Comparison of ENCODE assay signal across 8 cellular contexts in the genomic region with DNA sequence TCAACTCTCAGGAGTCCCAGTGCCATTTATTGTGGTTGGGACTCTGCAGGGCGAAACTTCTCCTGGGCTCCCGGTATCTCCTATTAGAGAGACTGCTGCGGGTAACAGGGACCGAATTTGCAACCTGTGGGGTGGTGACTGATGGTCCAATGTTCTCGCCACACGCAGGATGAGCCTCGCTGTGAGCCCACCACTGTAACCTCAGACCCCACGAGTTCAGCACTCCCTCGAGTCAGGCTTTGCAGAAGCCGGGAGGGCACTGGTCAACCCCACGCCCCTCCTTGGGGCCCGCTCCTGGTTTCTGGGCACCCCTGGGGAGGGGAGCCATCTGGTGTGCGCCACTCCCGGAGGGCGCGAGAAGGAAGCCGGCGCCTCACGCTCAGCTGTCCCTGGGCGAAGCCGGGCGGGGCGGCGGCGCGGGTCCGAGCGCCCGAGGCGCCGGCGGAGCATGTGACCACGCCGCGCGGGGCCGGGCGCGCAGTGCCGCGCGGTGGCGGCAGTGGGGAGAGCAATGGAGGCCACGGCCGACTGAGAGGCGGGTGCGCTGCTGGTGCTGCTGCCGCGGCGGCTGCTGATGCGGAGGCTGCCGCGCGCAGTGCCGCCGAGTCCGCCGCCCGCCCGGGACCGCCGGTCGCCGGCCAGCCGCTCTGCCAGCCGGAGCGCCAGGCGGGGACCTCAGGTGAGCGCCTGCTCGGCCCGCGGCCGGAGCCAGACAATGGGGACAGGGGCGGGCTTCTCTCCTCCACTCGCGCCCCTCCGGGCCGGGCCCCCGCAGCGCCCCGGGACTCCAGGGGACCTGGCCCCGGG.
DNase-seq lines count a peak whose midpoint lies in the region; ATAC-seq and TF ChIP-seq lines count a peak whose summit lies in the region.

No MANE protein-coding gene starts in this region.

- H3K4me1 Mint-ChIP-seq in T-helper 2 cell treated with Interferon-gamma antibody and Interleukin-4, amounts not matched to agents 5 μg/mL and 100 μg/mL, for 36 hours (ENCODE audit: low read depth), result peaks cover 7% of the 10 kb centered on the region

- H3K27me3 Mint-ChIP-seq in T-helper 2 cell treated with Interferon-gamma antibody and Interleukin-4, amounts not matched to agents 5 μg/mL and 100 μg/mL, for 36 hours (ENCODE audit: low read depth), result peaks cover 60% of the 10 kb centered on the region

- H3K36me3 Mint-ChIP-seq in T-helper 2 cell treated with Interferon-gamma antibody and Interleukin-4, amounts not matched to agents 5 μg/mL and 100 μg/mL, for 36 hours (ENCODE audit: low read depth), result no peaks in the 10 kb centered on the region

- TF ChIP-seq CTCF in A673 (conservative IDR thresholded peaks at IDR 0.05; ENCODE audit: low read depth, low read length) (no peak; the same call in 1 of the 2 replicates), GM13977 (IDR thresholded peaks at IDR 0.05; ENCODE audit: extremely low read depth, insufficient read depth, missing control alignments) (peak; percentile 81), choroid plexus epithelial cell (conservative IDR thresholded peaks at IDR 0.05; ENCODE audit: low read depth, low read length) (peak; percentile 40)

- intact Hi-C loops in A673 (cut with micrococcal nuclease; ENCODE audit: unreplicated experiment), result loop anchor here (2.0 kb wide), 1 partner anchor 252 kb away; no protein-coding TSS in a partner anchor

- peak overlapping the region; percentile 68 for H3K4me3 ChIP-seq in A673 (ENCODE audit: low read depth, low read length, poor library complexity, severe bottlenecking)
- H3K4me3 ChIP-seq in choroid plexus epithelial cell (ENCODE audit: low read depth, low read length), result peak overlapping the region; percentile 69

- CTCF ChIA-PET in A673 (lab: Charles Lee), result no interaction called here

- H3K27ac ChIP-seq in A673 (ENCODE audit: low read depth, low read length, poor library complexity, severe bottlenecking), result peak overlapping the region; percentile 57

- H3K27ac Mint-ChIP-seq in T-helper 2 cell treated with Interferon-gamma antibody and Interleukin-4, amounts not matched to agents 5 μg/mL and 100 μg/mL, for 36 hours, result no peak overlapping the region

- H3K4me3 Mint-ChIP-seq in T-helper 2 cell treated with Interferon-gamma antibody and Interleukin-4, amounts not matched to agents 5 μg/mL and 100 μg/mL, for 36 hours, result peak overlapping the region; percentile 73

- H3K4me1 ChIP-seq in A673 (ENCODE audit: insufficient read depth, low read length, poor library complexity, severe bottlenecking), result no peaks in the 10 kb centered on the region

- no peaks in the 10 kb centered on the region for H3K9me3 ChIP-seq in A673 (ENCODE audit: low read depth, low read length, poor library complexity, severe bottlenecking)

- no peaks in the 10 kb centered on the region for H3K9me3 Mint-ChIP-seq in T-helper 2 cell treated with Interferon-gamma antibody and Interleukin-4, amounts not matched to agents 5 μg/mL and 100 μg/mL, for 36 hours

- BruUV-seq in A673 (replicated peaks; lab: Mats Ljungman, UMichigan), result no TSS peak

- in situ Hi-C loops in GM13977 (cut with MboI; ENCODE audit: low pct_unique_long_range_greater_than_20kb, low sequenced_read_pairs, unreplicated experiment), result no loop called here

- POLR2A ChIA-PET in A673 (lab: Charles Lee; ENCODE audit: low non-redundant PET), result no interaction called here

- ATAC-seq in HG02840 (IDR thresholded peaks at IDR 0.05; ENCODE audit: low FRiP score, unreplicated experiment), result peak; percentile 95

- no peaks in the 10 kb centered on the region for H3K36me3 ChIP-seq in A673 (ENCODE audit: insufficient read depth, low read length, poor library complexity, severe bottlenecking)

- H3K27me3 ChIP-seq in A673 (replicated peaks; ENCODE audit: insufficient read depth, low read depth, low read length, poor library complexity), result no peaks in the 10 kb centered on the region

- DNase-seq in A673 (ENCODE audit: low spot score) (peak; percentile 64), GM13977 (ENCODE audit: low spot score) (peak; percentile 87), NCI-H1105 (lab: John Stamatoyannopoulos, UW) (peak; percentile 44), choroid plexus epithelial cell (ENCODE audit: low read depth) (peak; percentile 55), left kidney (ENCODE audit: low read depth, low spot score) (peak; percentile 94)
- DNase-seq in T-helper 2 cell treated with Interferon-gamma antibody and Interleukin-4, amounts not matched to agents 5 μg/mL and 100 μg/mL, for 36 hours (ENCODE audit: low spot score), result peak; percentile 68
- peak; percentile 35 to 68 for DNase-seq in stimulated activated CD4-positive, alpha-beta T cell treated with anti-CD3 and anti-CD28 coated beads, Interleukin-2, amount 100 ng/mL, for 24 hours

Comparison
In these comparisons a context has a peak if more than half of its experiments do, and no peak if none do; other contexts are left out.
1. Peak in every context shown above with its lines: DNase-seq, ATAC-seq, H3K4me3 ChIP-seq and H3K27ac ChIP-seq.
2. DNase-seq: peak in every context shown above with its lines; median percentile 94 in left kidney; 87 in GM13977; 68 in T-helper 2 cell treated with Interferon-gamma antibody and Interleukin-4, amounts not matched to agents 5 μg/mL and 100 μg/mL, for 36 hours; 64 in A673; 55 in choroid plexus epithelial cell; 52 in stimulated activated CD4-positive, alpha-beta T cell treated with anti-CD3 and anti-CD28 coated beads, Interleukin-2, amount 100 ng/mL, for 24 hours; 44 in NCI-H1105.